Comparison of ENCODE assay signal across 9 cellular contexts in genomic region chr4:6907658-6908191, GRCh38. TPM values are rescaled to one million over a fixed set of nuclear protein-coding genes. Genes with fewer than 3 reads are reported as not detected.
DNase-seq lines count a peak whose midpoint lies in the region; ATAC-seq, FAIRE-seq and TF ChIP-seq lines count a peak whose summit lies in the region.
"Had no signal": no experiment of that assay in that cellular context is flagged by ENCODE, and none has a peak within 500 bp of the region (broad histone marks: within the 10 kb centered on the region; RNA-seq: fewer than 3 reads in every experiment).

No MANE protein-coding gene starts in this region.

- CTCF ChIA-PET in BJ (lab: Yijun Ruan, JAX) = interaction anchor here (1.0 to 2.2 kb wide), 5 partner anchors 15 to 161 kb away, joined by 3 to 10 read pairs (median 6); partner anchors contain the start of gene GRPEL1
- CTCF ChIA-PET in HepG2 (lab: Yijun Ruan, JAX; ENCODE audit: low intra/inter-chr PET ratio, low total read pairs) = interaction anchor here (1.4 kb wide), 1 partner anchor 163 kb away, joined by 4 read pairs; no protein-coding TSS in a partner anchor

- H3K9me2 ChIP-seq in GM23338 (ENCODE audit: insufficient read depth) = no peaks in the 10 kb centered on the region

- H3F3A ChIP-seq in GM23338 (replicated peaks; ENCODE audit: low read depth) = peaks cover 8% of the 10 kb centered on the region; the same call in 1 of the 2 replicates

- no peaks in the 10 kb centered on the region for H3K36me3 ChIP-seq in BJ (ENCODE audit: control insufficient read depth, insufficient read depth, low read length)
- no peaks in the 10 kb centered on the region for H3K36me3 ChIP-seq in GM23338 (ENCODE audit: insufficient read depth)
- H3K36me3 ChIP-seq in adrenal gland (replicated peaks in 1 of 2) = no peaks in the 10 kb centered on the region
- H3K36me3 ChIP-seq in HepG2 (replicated peaks in 1 of 2; ENCODE audit: control insufficient read depth in 1 of 2, insufficient read depth in 2 of 2, low read length in 2 of 2) = no peaks in the 10 kb centered on the region
- H3K36me3 ChIP-seq: thyroid gland had no signal

- H3K4me1 ChIP-seq in GM23338 (ENCODE audit: insufficient read depth) = peaks cover 11% of the 10 kb centered on the region
- peaks cover 25 to 39% of the 10 kb centered on the region in 2 donors for H3K4me1 ChIP-seq in adrenal gland (replicated peaks in 1 of 2)
- H3K4me1 ChIP-seq in HepG2 (ENCODE audit: insufficient read depth, low read length) = peaks cover 84% of the 10 kb centered on the region

- H3K4me3 ChIP-seq in BJ (ENCODE audit: low read depth, low read length) = no peak overlapping the region
- peak overlapping the region; percentile 38 for H3K4me3 ChIP-seq in GM23338
- no peak overlapping the region for H3K4me3 ChIP-seq in adrenal gland
- peak overlapping the region in 2 of 3 experiments; percentile 1 to 63; a peak in 1 of 6 replicates for H3K4me3 ChIP-seq in HepG2 (replicated peaks in 1 of 3; ENCODE audit: insufficient read depth in 1 of 3, low read depth in 2 of 3, low read length in 3 of 3)
- H3K4me3 ChIP-seq: thyroid gland had no signal

- ATAC-seq in GM23338 (peak; percentile 43), HepG2 (0 out of 3 replicates have a peak, but pooled peaks have one; percentile 10), GM21825 (IDR thresholded peaks at IDR 0.05; ENCODE audit: unreplicated experiment) (no peak), HG03045 (IDR thresholded peaks at IDR 0.05; ENCODE audit: unreplicated experiment) (no peak), HG03025 (IDR thresholded peaks at IDR 0.05; ENCODE audit: low FRiP score, unreplicated experiment) (no peak)

- peak overlapping the region; percentile 96 for H3K4me2 ChIP-seq in GM23338
- H3K4me2 ChIP-seq in HepG2 (ENCODE audit: low read depth, low read length) = peak overlapping the region; percentile 99

- DNase-seq in BJ (ENCODE audit: low read depth) = no peak
- DNase-seq in GM23338 (ENCODE audit: low spot score) = peak; percentile 78
- DNase-seq in adrenal gland = peak in 4 of 7 donors; percentile 50 to 79 (median 56)
- no peak for DNase-seq in HepG2 (ENCODE audit: low spot score)
- no peak for DNase-seq in globus pallidus (ENCODE audit: low spot score)

- peaks cover 29% of the 10 kb centered on the region for H3K4me1 Mint-ChIP-seq in GM23338

- peak overlapping the region; percentile 87; the same call in 1 of the 2 replicates for H3K9ac ChIP-seq in HepG2 (ENCODE audit: insufficient read depth, low read depth, low read length)

- no peaks in the 10 kb centered on the region for H3K36me3 Mint-ChIP-seq in GM23338 (ENCODE audit: low read depth)

- BruUV-seq in HepG2 (replicated peaks; lab: Mats Ljungman, UMichigan) = no TSS peak

- H3K4me3 Mint-ChIP-seq in GM23338 = peak overlapping the region; percentile 55

- no peaks in the 10 kb centered on the region; the same call in 2 of the 3 replicates for H3K9me3 Mint-ChIP-seq in GM23338

- H3K27ac Mint-ChIP-seq in GM23338 = no peak overlapping the region

- no peak for TF ChIP-seq POLR2A in adrenal gland (IDR thresholded peaks at IDR 0.05)
- TF ChIP-seq POLR2A in HepG2 (IDR thresholded peaks at IDR 0.05; ENCODE audit: insufficient read depth in 1 of 2, low read depth in 2 of 2, low read length in 2 of 2) = no peak

- 0 out of 4 replicates have a peak, but pooled peaks of 1 of the 2 experiments have one; percentile 3 for TF ChIP-seq EP300 in HepG2 (IDR thresholded peaks at IDR 0.05; ENCODE audit: low read depth in 2 of 2, low read length in 2 of 2)
- TF ChIP-seq EP300 in HepG2 (CRISPR knock-in tag; IDR thresholded peaks at IDR 0.05; ENCODE audit: borderline replicate concordance) = 0 out of 2 replicates have a peak, but pooled peaks have one; percentile 14

- intact Hi-C loops in adrenal gland (cut with DNase I) = loop anchor here (10.0 kb wide), 1 partner anchor 167 kb away; no protein-coding TSS in a partner anchor
- intact Hi-C loops in HepG2 (cut with micrococcal nuclease; ENCODE audit: unreplicated experiment) = loop anchor here (2.0 to 10.0 kb wide), 3 partner anchors 15 to 137 kb away; partner anchors contain the start of gene TADA2B

- H2AFZ ChIP-seq in GM23338 (peak overlapping the region; percentile 95), HepG2 (ENCODE audit: low read length) (no peak overlapping the region)

- in situ Hi-C loops in HepG2 (cut with HindIII; ENCODE audit: extremely low pct_ligation_motif_present, low pct_unique_long_range_greater_than_20kb) = loop anchor here (10.0 kb wide), 1 partner anchor 167 kb away; no protein-coding TSS in a partner anchor

- peaks cover 20% of the 10 kb centered on the region for H3K79me2 ChIP-seq in GM23338 (replicated peaks; ENCODE audit: insufficient read depth)
- H3K79me2 ChIP-seq in HepG2 (ENCODE audit: insufficient read depth, low read length) = peaks cover 32% of the 10 kb centered on the region

- H4K20me1 ChIP-seq in GM23338 (replicated peaks; ENCODE audit: insufficient read depth) (peaks cover 9% of the 10 kb centered on the region), HepG2 (ENCODE audit: insufficient read depth, low read length) (peaks cover 17% of the 10 kb centered on the region; the same call in 1 of the 2 replicates)

- TF ChIP-seq CTCF in BJ (IDR thresholded peaks at IDR 0.05; ENCODE audit: insufficient read depth, low read depth, low read length) = peak; percentile 52
- TF ChIP-seq CTCF in GM23338 (conservative IDR thresholded peaks at IDR 0.05; ENCODE audit: low read depth in 2 of 2) = peak; percentile 60 to 82
- TF ChIP-seq CTCF in adrenal gland (IDR thresholded peaks at IDR 0.05) = peak in 5 of 6 experiments; percentile 23 to 53 (median 40)
- TF ChIP-seq CTCF in HepG2 (CRISPR knock-in tag; IDR thresholded peaks at IDR 0.05) = peak; percentile 87

- 35 to 46% (median 38%) methylated on average over 19 to 22 of the region's 22 CpGs for WGBS in adrenal gland, 4 donors
- WGBS in HepG2 (ENCODE audit: low lambda C conversion rate) = 50% methylated on average over 22 of the region's 22 CpGs

- no peak overlapping the region for H3K27ac ChIP-seq in GM23338 (ENCODE audit: low read depth)
- H3K27ac ChIP-seq in adrenal gland = peak overlapping the region in 1 of 5 donors; percentile 99
- H3K27ac ChIP-seq in HepG2 (ENCODE audit: extremely low read length, insufficient read depth, low read length) = peak overlapping the region; percentile 99
- H3K27ac ChIP-seq: thyroid gland had no signal

- POLR2A ChIA-PET in BJ (lab: Charles Lee) = interaction anchor here (0.6 kb wide), 1 partner anchor 22 kb away, joined by 3 read pairs; no protein-coding TSS in a partner anchor
- POLR2A ChIA-PET in HepG2 (lab: Yijun Ruan, JAX) = interaction anchor here (1.2 to 11.5 kb wide), 7 partner anchors 8 to 80 kb away, joined by 3 to 215 read pairs (median 18); no protein-coding TSS in a partner anchor

- peak; percentile 78 for FAIRE-seq in HepG2 (lab: Jason Lieb, UNC)

- peak; percentile 69; the same call in 1 of the 2 replicates for TF ChIP-seq RAD21 in HepG2 (CRISPR knock-in tag; IDR thresholded peaks at IDR 0.05)

- H3K9me3 ChIP-seq in adrenal gland (replicated peaks in 1 of 3) = no peaks in the 10 kb centered on the region
- H3K9me3 ChIP-seq in HepG2 (ENCODE audit: low read length) = no peaks in the 10 kb centered on the region
- H3K9me3 ChIP-seq: thyroid gland had no signal

- H3K27me3 ChIP-seq in BJ (ENCODE audit: control insufficient read depth, insufficient read depth, low read length) = peaks cover 3% of the 10 kb centered on the region; the same call in 1 of the 2 replicates
- H3K27me3 ChIP-seq in GM23338 (ENCODE audit: insufficient read depth) = peaks cover 12% of the 10 kb centered on the region
- no peaks in the 10 kb centered on the region for H3K27me3 ChIP-seq in adrenal gland
- H3K27me3 ChIP-seq in HepG2 (ENCODE audit: control insufficient read depth in 1 of 2, insufficient read depth in 2 of 2, low read length in 2 of 2) = no peaks in the 10 kb centered on the region; a peak in 1 of 5 replicates
- H3K27me3 ChIP-seq: thyroid gland had no signal

- H3K27me3 Mint-ChIP-seq in GM23338 (ENCODE audit: insufficient read depth, low read depth, poor library complexity) = peaks cover 29% of the 10 kb centered on the region

TF ChIP-seq in HepG2, 621 proteins besides CTCF, POLR2A, EP300 and RAD21 (continues in another document):
- TF ChIP-seq HDAC2 (CRISPR knock-in tag; IDR thresholded peaks at IDR 0.05) (peak; percentile 39; the same call in 1 of the 2 replicates), NBN (conservative IDR thresholded peaks at IDR 0.05) (no peak), YEATS2 (CRISPR knock-in tag; IDR thresholded peaks at IDR 0.05; ENCODE audit: borderline replicate concordance) (0 out of 2 replicates have a peak, but pooled peaks have one; percentile 36), ZSCAN31 (CRISPR knock-in tag; IDR thresholded peaks at IDR 0.05; ENCODE audit: low read depth) (no peak)

RNA-seq across cellular contexts. Expression of gene TBC1D14, which starts 1.9 kb away (rescaled TPM):
- polyA plus RNA-seq in BJ (2011; rRNA removed) (29.7 and 35.8 TPM in 2 replicates), GM23338 (2016; fragmentation: Nextera tagmentation; extraction: Ambion mirVana) (15.8 and 18.2 TPM in 2 replicates), adrenal gland (10 to 100 TPM; 24.9 to 54.0 (median 28.2) TPM), HepG2 (2011; rRNA removed) (29.5 and 31.8 TPM in 2 replicates)
- polyA minus RNA-seq in BJ (2011; rRNA and poly(A)+ RNA removed) = 18.7 and 22.2 TPM in 2 replicates
- total RNA-seq in GM23338 (2014; rRNA removed; shearing (Covaris generic)) = 59.7 and 66.3 TPM in 2 replicates
- total RNA-seq in adrenal gland (100 to 1,000 TPM in 1 of 8 donors, 10 to 100 TPM in 7; 74.9 to 110 (median 84.3) TPM), HepG2 (2016; rRNA removed; fragmentation: Illumina TruSeq; extraction: Trizol) (46.5 and 53.3 TPM in 2 replicates)
- 65.4 and 73.2 TPM in 2 replicates for total RNA-seq in HepG2 (2016; cell fraction: cytosol; rRNA removed; fragmentation: Illumina TruSeq; extraction: Trizol; ENCODE audit: low read depth)
- total RNA-seq in HepG2 (2016; cell fraction: insoluble cytoplasmic fraction; rRNA removed; fragmentation: Illumina TruSeq; extraction: Trizol) = 45.9 and 47.6 TPM in 2 replicates
- 39.0 and 41.3 TPM in 2 replicates for total RNA-seq in HepG2 (2016; cell fraction: membrane; rRNA removed; fragmentation: Illumina TruSeq; extraction: Trizol)
- 38.2 and 42.5 TPM in 2 replicates for total RNA-seq in HepG2 (2016; cell fraction: nucleus; rRNA removed; fragmentation: Illumina TruSeq; extraction: Trizol)
- 29.0 and 31.7 TPM in 2 replicates for polyA plus RNA-seq in HepG2 (2011; cell fraction: cytosol; rRNA removed)
- polyA plus RNA-seq in HepG2 (2011; cell fraction: nucleus; rRNA removed) = 29.6 and 30.6 TPM in 2 replicates
- 31.1 and 34.7 TPM in 2 replicates for polyA plus RNA-seq in HepG2 (2012)
- polyA plus RNA-seq in HepG2 (2016; cell fraction: cytosol; fragmentation: Illumina TruSeq; extraction: Trizol; ENCODE audit: low read depth) = 5.0 TPM in 2 replicates
- polyA plus RNA-seq in HepG2 (2016; cell fraction: insoluble cytoplasmic fraction; fragmentation: Illumina TruSeq; extraction: Trizol; ENCODE audit: low read depth) = 34.0 and 38.1 TPM in 2 replicates
- polyA plus RNA-seq in HepG2 (2016; cell fraction: membrane; fragmentation: Illumina TruSeq; extraction: Trizol; ENCODE audit: low read depth) = 15.8 and 17.3 TPM in 2 replicates
- 42.2 and 45.1 TPM in 2 replicates for polyA plus RNA-seq in HepG2 (2016; cell fraction: nucleus; fragmentation: Illumina TruSeq; extraction: Trizol; ENCODE audit: insufficient read depth, low read depth)
- 34.1 and 63.3 TPM in 2 replicates for polyA minus RNA-seq in HepG2 (2011; rRNA and poly(A)+ RNA removed; ENCODE audit: low replicate concordance)
- polyA minus RNA-seq in HepG2 (2011; cell fraction: cytosol; rRNA and poly(A)+ RNA removed) = 21.7 and 28.5 TPM in 2 replicates
- polyA minus RNA-seq in HepG2 (2011; cell fraction: nucleus; rRNA and poly(A)+ RNA removed) = 25.8 and 31.3 TPM in 2 replicates

Comparison
In these comparisons a context has a peak if more than half of its experiments do, and no peak if none do; other contexts are left out.
1. DNase-seq: peak in GM23338 (single experiment) and adrenal gland (4 of 7); none in BJ (single experiment), HepG2 (single experiment) and globus pallidus (single experiment).
2. H3K4me3 ChIP-seq: peak in GM23338 (single experiment) and HepG2 (2 of 3); none in BJ (single experiment) and adrenal gland (0 of 4).
3. ATAC-seq: peak in GM23338 (single experiment) and HepG2 (single experiment); none in GM21825 (single experiment), HG03045 (single experiment) and HG03025 (single experiment).
4. Peak in every context shown above with its lines, with median percentiles within 50 percentile points of each other: CTCF ChIP-seq.